In genomic region chr13:44649118-44649455, GRCh38 we compare ENCODE assay signal across 10 cellular contexts.
A peak's percentile ranks its signal among the peaks of the same experiment; 100 is the strongest.
DNase-seq lines count a peak whose midpoint lies in the region.
"Had no signal": no experiment of that assay in that cellular context is flagged by ENCODE, and none has a peak within 500 bp of the region (broad histone marks: within the 10 kb centered on the region; RNA-seq: fewer than 3 reads in every experiment).

No MANE protein-coding gene starts in this region.

- DNase-seq in activated T-cell treated with anti-CD3 and anti-CD28 coated beads for 48 hours (ENCODE audit: low read depth), result peak; percentile 31
- no peak for DNase-seq in activated T-cell treated with anti-CD3 and anti-CD28 coated beads, Interleukin-2, amount 50 U/mL, for 1 hour
- peak; percentile 33 for DNase-seq in NCI-H128 (lab: John Stamatoyannopoulos, UW; ENCODE audit: unreplicated experiment)
- DNase-seq in iPS DF 19.7 (ENCODE audit: low read depth, low spot score), result peak; percentile 68
- peak; percentile 4 for DNase-seq in stimulated activated CD8-positive, alpha-beta memory T cell treated with anti-CD3 and anti-CD28 coated beads, Interleukin-4, amount 100 ng/mL, for 24 hours (ENCODE audit: low read depth)
- DNase-seq in NOMO-1 treated with DMSO at 0.1 percent for 48 hours (lab: John Stamatoyannopoulos, UW; ENCODE audit: unreplicated experiment), result no peak
- no peak for DNase-seq in NCI-H1092 (lab: John Stamatoyannopoulos, UW)
- DNase-seq in NK-92 treated with Interleukin-12 subunit alpha and Interleukin-12 subunit beta, amount 100 ng/mL, for 24 hours (lab: John Stamatoyannopoulos, UW), result no peak
- DNase-seq: NCI-H774, occipital lobe had no signal

Comparison
In these comparisons a context has a peak if more than half of its experiments do, and no peak if none do; other contexts are left out.
1. DNase-seq: peak in activated T-cell treated with anti-CD3 and anti-CD28 coated beads for 48 hours (single experiment), NCI-H128 (single experiment), iPS DF 19.7 (single experiment) and stimulated activated CD8-positive, alpha-beta memory T cell treated with anti-CD3 and anti-CD28 coated beads, Interleukin-4, amount 100 ng/mL, for 24 hours (single experiment); none in activated T-cell treated with anti-CD3 and anti-CD28 coated beads, Interleukin-2, amount 50 U/mL, for 1 hour (single experiment), NOMO-1 treated with DMSO at 0.1 percent for 48 hours (single experiment), NCI-H1092 (single experiment) and NK-92 treated with Interleukin-12 subunit alpha and Interleukin-12 subunit beta, amount 100 ng/mL, for 24 hours (single experiment).